ENCODE assay signal across 10 cellular contexts in genomic region chr1:109622103-109622892, GRCh38. TPM values are rescaled to one million over a fixed set of nuclear protein-coding genes. Genes with fewer than 3 reads are reported as not detected.
DNase-seq lines count a peak whose midpoint lies in the region; ATAC-seq and TF ChIP-seq lines count a peak whose summit lies in the region.
"Had no signal": no experiment of that assay in that cellular context is flagged by ENCODE, and none has a peak within 500 bp of the region (broad histone marks: within the 10 kb centered on the region; RNA-seq: fewer than 3 reads in every experiment).

No MANE protein-coding gene starts in this region.

- H3K27me3 ChIP-seq in Caco-2 (replicated peaks; ENCODE audit: control insufficient read depth, insufficient read depth, low read length) (no peaks in the 10 kb centered on the region), OCI-LY1 (ENCODE audit: insufficient read depth, low read length) (no peaks in the 10 kb centered on the region), neutrophil (no peaks in the 10 kb centered on the region)

- peak overlapping the region; percentile 96 for H3K4me3 Mint-ChIP-seq in Caco-2 (ENCODE audit: unreplicated experiment)

- H3K36me3 ChIP-seq in Caco-2 (ENCODE audit: control insufficient read depth, insufficient read depth, low read length) (no peaks in the 10 kb centered on the region), OCI-LY1 (ENCODE audit: insufficient read depth, low read length) (peaks cover 4% of the 10 kb centered on the region; the same call in 1 of the 2 replicates), neutrophil (peaks cover 27% of the 10 kb centered on the region)

- H3K4me1 ChIP-seq in Caco-2 (peaks cover 12% of the 10 kb centered on the region), OCI-LY1 (ENCODE audit: insufficient read depth, low read length, severe bottlenecking) (peaks cover 58% of the 10 kb centered on the region), neutrophil (ENCODE audit: control insufficient read depth in 1 of 2, insufficient read depth in 1 of 2, low read depth in 1 of 2, low read length in 1 of 2) (peaks cover 61 to 64% of the 10 kb centered on the region in 2 experiments)

- peak overlapping the region; percentile 75 for H3K4me2 ChIP-seq in OCI-LY1 (ENCODE audit: low read length)

- CTCF ChIA-PET in Caco-2 (lab: Charles Lee): no interaction called here

- ATAC-seq in GM21528 (IDR thresholded peaks at IDR 0.05; ENCODE audit: low FRiP score, unreplicated experiment) (no peak), GM18511 (IDR thresholded peaks at IDR 0.05; ENCODE audit: unreplicated experiment) (no peak)

- DNase-seq in Caco-2 (no peak), ecto neural progenitor cell (ENCODE audit: low spot score) (peak; percentile 29), NCI-H69 (lab: John Stamatoyannopoulos, UW) (no peak), DMS79 (lab: John Stamatoyannopoulos, UW) (no peak)
- DNase-seq: activated CD4-positive, alpha-beta T cell treated with anti-CD3 and anti-CD28 coated beads, Interleukin-2, amount 50 U/mL, for 4 hours; NCI-H82 had no signal

- H3K27ac ChIP-seq in OCI-LY1 (ENCODE audit: low read depth, low read length, poor library complexity, severe bottlenecking): peak overlapping the region; percentile 79
- H3K27ac ChIP-seq in neutrophil: peak overlapping the region; percentile 97

- peak overlapping the region; percentile 85; the same call in 1 of the 2 replicates for H3K9ac ChIP-seq in OCI-LY1 (ENCODE audit: low read length)

- TF ChIP-seq CTCF in Caco-2 (IDR thresholded peaks at IDR 0.05; ENCODE audit: insufficient read depth in 1 of 2, low read depth in 1 of 2, low read length in 1 of 2, severe bottlenecking in 1 of 2, unreplicated experiment in 1 of 2) (no peak), OCI-LY1 (IDR thresholded peaks at IDR 0.05; ENCODE audit: low read length) (no peak), neutrophil (IDR thresholded peaks at IDR 0.05) (no peak)

- H3K36me3 Mint-ChIP-seq in Caco-2 (ENCODE audit: insufficient read depth, unreplicated experiment): peaks cover 17% of the 10 kb centered on the region

- no peaks in the 10 kb centered on the region for H4K20me1 ChIP-seq in OCI-LY1 (ENCODE audit: insufficient read depth, low read length)

- POLR2A ChIA-PET in Caco-2 (lab: Charles Lee): no interaction called here

- H2AFZ ChIP-seq in OCI-LY1 (ENCODE audit: low read length): no peak overlapping the region

- H3K9me2 ChIP-seq in OCI-LY1 (ENCODE audit: low read depth, low read length): no peaks in the 10 kb centered on the region

- H3F3A ChIP-seq in OCI-LY1 (ENCODE audit: insufficient read depth, low read length): no peaks in the 10 kb centered on the region

- H3K9me3 ChIP-seq in Caco-2 (no peaks in the 10 kb centered on the region), OCI-LY1 (ENCODE audit: low read length) (no peaks in the 10 kb centered on the region), neutrophil (no peaks in the 10 kb centered on the region)

- no TSS peak for BruUV-seq in Caco-2 (replicated peaks; lab: Mats Ljungman, UMichigan)

- peaks cover 11% of the 10 kb centered on the region for H3K4me1 Mint-ChIP-seq in Caco-2 (ENCODE audit: low read depth, unreplicated experiment)

- H3K4me3 ChIP-seq in Caco-2 (ENCODE audit: low read depth, low read length) (no peak overlapping the region), OCI-LY1 (ENCODE audit: low read depth, low read length, poor library complexity, severe bottlenecking) (peak overlapping the region; percentile 87), neutrophil (ENCODE audit: low read depth in 1 of 2, low read length in 1 of 2) (peak overlapping the region; percentile 92 to 98)

- H3K27ac Mint-ChIP-seq in Caco-2 (ENCODE audit: unreplicated experiment): no peak overlapping the region

- no peaks in the 10 kb centered on the region for H3K79me2 ChIP-seq in OCI-LY1 (ENCODE audit: insufficient read depth, low read length)

- no peaks in the 10 kb centered on the region for H3K27me3 Mint-ChIP-seq in Caco-2 (ENCODE audit: insufficient read depth, unreplicated experiment)

- intact Hi-C loops in Caco-2 (cut with micrococcal nuclease; ENCODE audit: unreplicated experiment): no loop called here

- H3K9me3 Mint-ChIP-seq in Caco-2 (ENCODE audit: unreplicated experiment): no peaks in the 10 kb centered on the region

RNA-seq across cellular contexts. Expression of gene AMPD2, which starts 2.7 kb away (rescaled TPM):
- total RNA-seq in Caco-2 (2022): 40.3 and 47.8 TPM in 2 replicates

RNA-seq across cellular contexts. Expression of gene GNAT2, which starts 2.9 kb away (rescaled TPM):
- total RNA-seq in Caco-2 (2022): not detected in 2 replicates

RNA-seq across cellular contexts. Expression of gene GSTM4, which starts 33.6 kb away (rescaled TPM):
- 9.6 and 11.9 TPM in 2 replicates for total RNA-seq in Caco-2 (2022)

RNA-seq across cellular contexts. Expression of gene GSTM2, which starts 45.6 kb away (rescaled TPM):
- 0.84 and 1.7 TPM in 2 replicates for total RNA-seq in Caco-2 (2022)
